14 cellular contexts compared by ENCODE assay signal in the genomic region with DNA sequence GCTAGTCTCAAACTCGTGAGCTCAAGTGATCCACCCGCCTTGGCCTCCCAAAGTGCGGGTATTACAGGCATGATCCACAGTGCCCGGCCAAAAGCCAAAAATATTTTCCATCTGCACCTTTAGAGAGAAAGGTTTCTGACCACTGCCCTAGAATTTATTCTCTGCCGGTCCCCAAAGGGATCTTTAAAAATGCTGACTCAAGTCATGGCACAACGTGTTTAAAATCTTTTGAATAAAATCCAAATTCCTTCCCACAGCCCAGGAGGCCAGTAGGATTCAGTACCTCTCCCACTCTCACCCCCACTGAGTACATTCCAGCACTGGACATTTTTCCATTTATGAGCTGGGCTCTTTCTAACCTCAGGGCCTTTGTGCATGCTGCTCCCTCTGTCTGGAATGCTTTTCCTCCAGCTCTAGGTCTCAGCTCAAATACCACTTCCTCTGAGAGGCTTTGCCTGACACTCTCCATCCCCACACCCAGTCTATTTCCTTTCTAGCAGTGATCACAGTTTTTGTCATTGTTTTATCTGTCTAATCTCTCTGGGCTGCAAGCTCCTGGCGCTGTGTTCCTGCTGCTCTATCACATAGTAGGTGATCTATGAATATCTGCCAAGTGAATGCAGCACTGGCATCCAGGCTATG.
DNase-seq lines count a peak whose midpoint lies in the region; ATAC-seq, FAIRE-seq and TF ChIP-seq lines count a peak whose summit lies in the region.
"Had no signal": no experiment of that assay in that cellular context is flagged by ENCODE, and none has a peak within 500 bp of the region (broad histone marks: within the 10 kb centered on the region; RNA-seq: fewer than 3 reads in every experiment).

No MANE protein-coding gene starts in this region.

- no peaks in the 10 kb centered on the region for H3K9me3 Mint-ChIP-seq in T-helper 2 cell treated with Interferon-gamma antibody and Interleukin-4, amounts not matched to agents 5 μg/mL and 100 μg/mL, for 36 hours

- no peaks in the 10 kb centered on the region for H3K36me3 Mint-ChIP-seq in T-helper 2 cell treated with Interferon-gamma antibody and Interleukin-4, amounts not matched to agents 5 μg/mL and 100 μg/mL, for 36 hours (ENCODE audit: low read depth)
- H3K36me3 Mint-ChIP-seq: brain had no signal

- H3K4me2 ChIP-seq in BLaER1, result peak overlapping the region; percentile 82
- no peak overlapping the region for H3K4me2 ChIP-seq in osteoblast (ENCODE audit: insufficient read depth, low read length)

- H3K4me1 ChIP-seq in BLaER1 (peaks cover 77% of the 10 kb centered on the region), osteoblast (ENCODE audit: insufficient read depth, low read length) (peaks cover 28% of the 10 kb centered on the region)

- H4K20me1 ChIP-seq in BLaER1, result no peaks in the 10 kb centered on the region
- no peaks in the 10 kb centered on the region for H4K20me1 ChIP-seq in osteoblast (ENCODE audit: insufficient read depth, low read length)

- H3K36me3 ChIP-seq in BLaER1 (no peaks in the 10 kb centered on the region), osteoblast (ENCODE audit: insufficient read depth, low read length) (no peaks in the 10 kb centered on the region)

- H3K9ac ChIP-seq in BLaER1, result no peak overlapping the region

- no peaks in the 10 kb centered on the region for H3K27me3 Mint-ChIP-seq in T-helper 2 cell treated with Interferon-gamma antibody and Interleukin-4, amounts not matched to agents 5 μg/mL and 100 μg/mL, for 36 hours (ENCODE audit: low read depth)

- H3K27me3 ChIP-seq in BLaER1 (no peaks in the 10 kb centered on the region), osteoblast (ENCODE audit: insufficient read depth, low read length) (no peaks in the 10 kb centered on the region)

- H3K4me1 Mint-ChIP-seq in T-helper 2 cell treated with Interferon-gamma antibody and Interleukin-4, amounts not matched to agents 5 μg/mL and 100 μg/mL, for 36 hours (ENCODE audit: low read depth), result peaks cover 65% of the 10 kb centered on the region

- no peaks in the 10 kb centered on the region for H3K79me2 ChIP-seq in osteoblast (ENCODE audit: insufficient read depth, low read length)

- H3K4me3 Mint-ChIP-seq in T-helper 2 cell treated with Interferon-gamma antibody and Interleukin-4, amounts not matched to agents 5 μg/mL and 100 μg/mL, for 36 hours, result peak overlapping the region; percentile 73
- H3K4me3 Mint-ChIP-seq: brain had no signal

- H3K4me3 ChIP-seq in BLaER1 (no peak overlapping the region), osteoblast (ENCODE audit: insufficient read depth, low read length) (no peak overlapping the region)

- H3K9me3 ChIP-seq in BLaER1 (no peaks in the 10 kb centered on the region), osteoblast (ENCODE audit: low read depth, low read length) (no peaks in the 10 kb centered on the region)

- FAIRE-seq in GM12891 (lab: Jason Lieb, UNC), result no peak

- TF ChIP-seq POLR2A in GM12891 (IDR thresholded peaks at IDR 0.05; ENCODE audit: low read depth, low read length), result no peak

- DNase-seq in GM12891 (ENCODE audit: insufficient read length, low spot score) (no peak), epithelial cell of prostate (ENCODE audit: low read depth, low spot score) (no peak), NCI-H1436 (lab: John Stamatoyannopoulos, UW) (no peak), amniotic stem cell (lab: John Stamatoyannopoulos, UW) (no peak), osteoblast (ENCODE audit: insufficient read length, low spot score, missing footprints) (no peak)
- no peak for DNase-seq in T-helper 2 cell treated with Interferon-gamma antibody and Interleukin-4, amounts not matched to agents 5 μg/mL and 100 μg/mL, for 36 hours (ENCODE audit: low spot score)
- DNase-seq: Calu3; midbrain; NCI-H2081; stimulated activated CD4-positive, alpha-beta T cell treated with anti-CD3 and anti-CD28 coated beads, Interleukin-2, amount 100 ng/mL, for 48 hours; stimulated activated naive CD4-positive, alpha-beta T cell treated with Interleukin-2 at 50 U/mL for 16 hours had no signal

- TF ChIP-seq CTCF in osteoblast (IDR thresholded peaks at IDR 0.05; ENCODE audit: extremely low read depth, low read depth, low read length), result no peak

- no peak overlapping the region for H3K27ac ChIP-seq in BLaER1
- peak overlapping the region; percentile 67 for H3K27ac ChIP-seq in epithelial cell of prostate
- H3K27ac ChIP-seq in osteoblast (ENCODE audit: low read depth, low read length), result no peak overlapping the region

- H3K27ac Mint-ChIP-seq in T-helper 2 cell treated with Interferon-gamma antibody and Interleukin-4, amounts not matched to agents 5 μg/mL and 100 μg/mL, for 36 hours, result peak overlapping the region; percentile 84

- no peak for ATAC-seq in GM21737 (IDR thresholded peaks at IDR 0.05; ENCODE audit: unreplicated experiment)

- no peak overlapping the region for H2AFZ ChIP-seq in osteoblast (ENCODE audit: low read length)

TF ChIP-seq in GM12891, 5 proteins besides CTCF, POLR2A, EP300 and RAD21:
- TF ChIP-seq PAX5 (IDR thresholded peaks at IDR 0.05; ENCODE audit: insufficient read depth, low read length, severe bottlenecking) (no peak), POU2F2 (IDR thresholded peaks at IDR 0.05; ENCODE audit: low read depth, low read length) (no peak), SPI1 (IDR thresholded peaks at IDR 0.05; ENCODE audit: low read depth, low read length) (peak; percentile 16; the same call in 1 of the 2 replicates), POLR2AphosphoS5 (IDR thresholded peaks at IDR 0.05; ENCODE audit: low read depth, low read length) (no peak)
